11 cellular contexts compared by ENCODE assay signal in the genomic region with DNA sequence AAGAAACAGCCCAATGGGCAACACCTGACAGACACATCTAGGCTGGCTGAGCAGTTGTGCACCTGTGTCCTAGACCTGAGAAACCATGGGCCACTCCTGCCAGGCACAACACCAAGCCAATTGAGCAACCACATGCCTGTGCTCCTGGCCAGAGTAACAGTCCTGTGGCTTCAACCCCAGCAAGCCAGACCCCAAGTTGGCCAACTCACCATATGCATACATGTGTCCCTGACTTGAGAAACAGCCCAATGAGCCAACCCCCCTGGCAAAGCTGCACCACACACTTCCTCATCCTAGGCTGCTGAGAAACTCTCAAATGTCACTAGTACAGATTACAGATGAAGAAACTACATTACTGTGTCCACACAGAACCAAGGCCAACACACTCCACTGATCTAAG. TPM values are rescaled to one million over a fixed set of nuclear protein-coding genes. Genes with fewer than 3 reads are reported as not detected.
DNase-seq lines count a peak whose midpoint lies in the region; ATAC-seq and TF ChIP-seq lines count a peak whose summit lies in the region.
"Had no signal": no experiment of that assay in that cellular context is flagged by ENCODE, and none has a peak within 500 bp of the region (broad histone marks: within the 10 kb centered on the region; RNA-seq: fewer than 3 reads in every experiment).

No MANE protein-coding gene starts in this region.

- ATAC-seq in stimulated activated naive CD8-positive, alpha-beta T cell treated with anti-CD3 and anti-CD28 coated beads, Interleukin-15, Interleukin-2, amounts not matched to agents 100 U/mL and 50 U/mL, for 24 hours = peak; percentile 20
- ATAC-seq in stimulated activated naive CD8-positive, alpha-beta T cell treated with anti-CD3 and anti-CD28 coated beads, Interleukin-15, amount 100 ng/mL, for 72 hours = no peak

- H3K4me1 Mint-ChIP-seq in stimulated activated naive CD8-positive, alpha-beta T cell treated with anti-CD3 and anti-CD28 coated beads, Interleukin-15, amount 100 ng/mL, for 72 hours = peaks cover 60% of the 10 kb centered on the region
- no peaks in the 10 kb centered on the region for H3K4me1 Mint-ChIP-seq in glutamatergic neuron (ENCODE audit: low read depth, unreplicated experiment)

- no peak for DNase-seq in stimulated activated naive CD8-positive, alpha-beta T cell treated with anti-CD3 and anti-CD28 coated beads, Interleukin-15, Interleukin-2, amounts not matched to agents 100 U/mL and 50 U/mL, for 24 hours
- DNase-seq in stimulated activated naive CD8-positive, alpha-beta T cell treated with anti-CD3 and anti-CD28 coated beads, Interleukin-15, amount 100 ng/mL, for 72 hours = no peak
- DNase-seq in RPMI8226 = peak; percentile 19
- peak; percentile 33 for DNase-seq in germinal center (ENCODE audit: low spot score)
- no peak for DNase-seq in GM19240 (ENCODE audit: insufficient read length, low spot score)
- DNase-seq in glutamatergic neuron = no peak
- no peak for DNase-seq in NCI-H1092 (lab: John Stamatoyannopoulos, UW)
- no peak for DNase-seq in EL
- DNase-seq: activated CD4-positive, alpha-beta T cell treated with anti-CD3 and anti-CD28 coated beads, Interleukin-2, amount 50 U/mL, for 48 hours; NCI-H1105 treated with DMSO at 0.1 percent for 48 hours; retina had no signal

- no peak overlapping the region for H3K4me3 Mint-ChIP-seq in stimulated activated naive CD8-positive, alpha-beta T cell treated with anti-CD3 and anti-CD28 coated beads, Interleukin-15, amount 100 ng/mL, for 72 hours
- no peak overlapping the region for H3K4me3 Mint-ChIP-seq in glutamatergic neuron (ENCODE audit: unreplicated experiment)

- no peak for TF ChIP-seq CTCF in glutamatergic neuron (IDR thresholded peaks at IDR 0.05; ENCODE audit: partially characterized antibody, unreplicated experiment)

- no peaks in the 10 kb centered on the region for H3K27me3 Mint-ChIP-seq in stimulated activated naive CD8-positive, alpha-beta T cell treated with anti-CD3 and anti-CD28 coated beads, Interleukin-15, amount 100 ng/mL, for 72 hours
- no peaks in the 10 kb centered on the region for H3K27me3 Mint-ChIP-seq in glutamatergic neuron (ENCODE audit: unreplicated experiment)

- H3K9me3 Mint-ChIP-seq in stimulated activated naive CD8-positive, alpha-beta T cell treated with anti-CD3 and anti-CD28 coated beads, Interleukin-15, amount 100 ng/mL, for 72 hours = peaks cover 9 to 11% of the 10 kb centered on the region in 2 donors
- peaks cover 13% of the 10 kb centered on the region for H3K9me3 Mint-ChIP-seq in glutamatergic neuron (ENCODE audit: unreplicated experiment)

- H3K36me3 Mint-ChIP-seq in glutamatergic neuron (ENCODE audit: unreplicated experiment) = peaks cover 6% of the 10 kb centered on the region

- H3K27ac Mint-ChIP-seq in stimulated activated naive CD8-positive, alpha-beta T cell treated with anti-CD3 and anti-CD28 coated beads, Interleukin-15, amount 100 ng/mL, for 72 hours = no peak overlapping the region
- H3K27ac Mint-ChIP-seq in glutamatergic neuron (ENCODE audit: unreplicated experiment) = no peak overlapping the region

RNA-seq across cellular contexts. Expression of a gene that starts 36.6 kb away (rescaled TPM):
- total RNA-seq in glutamatergic neuron (ENCODE audit: unreplicated experiment) = 104 TPM

Comparison
In these comparisons a context has a peak if more than half of its experiments do, and no peak if none do; other contexts are left out.
1. DNase-seq: peak in RPMI8226 (single experiment) and germinal center (single experiment); none in stimulated activated naive CD8-positive, alpha-beta T cell treated with anti-CD3 and anti-CD28 coated beads, Interleukin-15, Interleukin-2, amounts not matched to agents 100 U/mL and 50 U/mL, for 24 hours (single experiment), stimulated activated naive CD8-positive, alpha-beta T cell treated with anti-CD3 and anti-CD28 coated beads, Interleukin-15, amount 100 ng/mL, for 72 hours (0 of 2), GM19240 (single experiment), glutamatergic neuron (single experiment), NCI-H1092 (single experiment) and EL (single experiment).